In the genomic region with DNA sequence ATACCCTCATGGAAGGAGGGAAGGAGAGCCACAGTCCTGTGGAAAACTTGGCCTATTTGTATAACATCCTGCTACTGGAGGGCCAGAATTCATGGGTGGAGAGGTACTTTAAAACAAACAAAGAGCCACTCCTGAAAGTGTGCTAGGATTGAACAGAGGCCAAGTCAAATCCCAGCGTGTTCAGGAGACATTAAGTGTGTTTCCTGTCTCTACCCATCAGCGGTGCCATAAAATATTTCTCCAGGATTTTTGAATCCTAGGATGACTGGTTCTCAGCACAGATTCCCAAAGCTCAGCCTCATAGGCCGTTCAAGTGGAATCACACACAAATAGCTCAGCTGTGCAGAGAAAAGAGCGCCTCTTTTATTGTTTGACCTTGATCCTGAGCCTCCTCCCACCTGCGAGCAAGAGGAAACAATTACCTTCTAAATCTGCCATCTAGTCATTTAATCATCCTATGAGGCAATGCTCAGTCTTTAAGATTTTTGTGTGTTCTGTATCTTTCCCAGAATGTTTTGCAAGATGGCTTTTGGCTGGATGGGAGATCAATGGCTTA, we compare ENCODE assay signal across 10 cellular contexts. TPM values are rescaled to one million over a fixed set of nuclear protein-coding genes. Genes with fewer than 3 reads are reported as not detected.
A peak's percentile ranks its signal among the peaks of the same experiment; 100 is the strongest.
DNase-seq lines count a peak whose midpoint lies in the region; ATAC-seq and TF ChIP-seq lines count a peak whose summit lies in the region.
"Had no signal": no experiment of that assay in that cellular context is flagged by ENCODE, and none has a peak within 500 bp of the region (broad histone marks: within the 10 kb centered on the region; RNA-seq: fewer than 3 reads in every experiment).

No MANE protein-coding gene starts in this region.

- H3K36me3 ChIP-seq in mucosa of descending colon (ENCODE audit: low read depth) (no peaks in the 10 kb centered on the region), upper lobe of left lung (no peaks in the 10 kb centered on the region)

- no peak overlapping the region for H3K4me3 Mint-ChIP-seq in activated T-helper 2 cell treated with anti-CD3 and anti-CD28 coated beads, Interferon-gamma antibody, Interleukin-2, Interleukin-4, amounts not matched to agents 10 μg/mL and 5 μg/mL and 100 μg/mL, durations not matched to agents 14 hours and 24 hours and 36 hours (ENCODE audit: low read depth)

- TF ChIP-seq CTCF in mucosa of descending colon (IDR thresholded peaks at IDR 0.05): no peak
- no peak for TF ChIP-seq CTCF in upper lobe of left lung (IDR thresholded peaks at IDR 0.05)

- H3K4me3 ChIP-seq in mucosa of descending colon (no peak overlapping the region), upper lobe of left lung (no peak overlapping the region)

- peak in 1 of 4 donors; percentile 18 for TF ChIP-seq EP300 in upper lobe of left lung (IDR thresholded peaks at IDR 0.05)

- ATAC-seq in mucosa of descending colon: peak; percentile 73
- ATAC-seq in upper lobe of left lung (ENCODE audit: low FRiP score in 2 of 2): peak in 1 of 2 donors; percentile 4
- ATAC-seq in GM18870 (IDR thresholded peaks at IDR 0.05; ENCODE audit: unreplicated experiment): no peak

- no peaks in the 10 kb centered on the region for H3K27me3 ChIP-seq in upper lobe of left lung

- no peaks in the 10 kb centered on the region for H3K36me3 Mint-ChIP-seq in activated T-helper 2 cell treated with anti-CD3 and anti-CD28 coated beads, Interferon-gamma antibody, Interleukin-2, Interleukin-4, amounts not matched to agents 10 μg/mL and 5 μg/mL and 100 μg/mL, durations not matched to agents 14 hours and 24 hours and 36 hours (ENCODE audit: low read depth)

- DNase-seq in NCI-H1436 treated with DMSO at 0.1 percent for 48 hours (lab: John Stamatoyannopoulos, UW) (peak; percentile 49), NCI-H1436 (lab: John Stamatoyannopoulos, UW) (no peak), mucosa of descending colon (peak in 1 of 3 donors; percentile 40), upper lobe of left lung (no peak), SKM-1 (lab: John Stamatoyannopoulos, UW; ENCODE audit: unreplicated experiment) (no peak)
- DNase-seq in activated T-helper 2 cell treated with anti-CD3 and anti-CD28 coated beads, Interferon-gamma antibody, Interleukin-2, Interleukin-4, amounts not matched to agents 10 μg/mL and 5 μg/mL and 100 μg/mL, durations not matched to agents 14 hours and 24 hours and 36 hours (ENCODE audit: low spot score): no peak
- DNase-seq: activated CD8-positive, alpha-beta memory T cell treated with anti-CD3 and anti-CD28 coated beads for 24 hours; OCI-M1 had no signal

- H3K9me3 Mint-ChIP-seq in activated T-helper 2 cell treated with anti-CD3 and anti-CD28 coated beads, Interferon-gamma antibody, Interleukin-2, Interleukin-4, amounts not matched to agents 10 μg/mL and 5 μg/mL and 100 μg/mL, durations not matched to agents 14 hours and 24 hours and 36 hours: peaks cover 8% of the 10 kb centered on the region

- peaks cover 6% of the 10 kb centered on the region for H3K9me3 ChIP-seq in mucosa of descending colon
- peaks cover 0 to 7% (median 0%) of the 10 kb centered on the region in 4 donors for H3K9me3 ChIP-seq in upper lobe of left lung

- H3K27me3 Mint-ChIP-seq in activated T-helper 2 cell treated with anti-CD3 and anti-CD28 coated beads, Interferon-gamma antibody, Interleukin-2, Interleukin-4, amounts not matched to agents 10 μg/mL and 5 μg/mL and 100 μg/mL, durations not matched to agents 14 hours and 24 hours and 36 hours (ENCODE audit: low read depth): peaks cover 4% of the 10 kb centered on the region

- H3K27ac Mint-ChIP-seq in activated T-helper 2 cell treated with anti-CD3 and anti-CD28 coated beads, Interferon-gamma antibody, Interleukin-2, Interleukin-4, amounts not matched to agents 10 μg/mL and 5 μg/mL and 100 μg/mL, durations not matched to agents 14 hours and 24 hours and 36 hours: no peak overlapping the region

- no peaks in the 10 kb centered on the region for H3K4me1 Mint-ChIP-seq in activated T-helper 2 cell treated with anti-CD3 and anti-CD28 coated beads, Interferon-gamma antibody, Interleukin-2, Interleukin-4, amounts not matched to agents 10 μg/mL and 5 μg/mL and 100 μg/mL, durations not matched to agents 14 hours and 24 hours and 36 hours (ENCODE audit: low read depth)

- H3K27ac ChIP-seq in cingulate gyrus (ENCODE audit: low read depth, low read length) (peak overlapping the region; percentile 70), upper lobe of left lung (peak overlapping the region; percentile 73 to 91 (median 86))

- H3K4me1 ChIP-seq in mucosa of descending colon (ENCODE audit: low read depth): peaks cover 9% of the 10 kb centered on the region
- H3K4me1 ChIP-seq in upper lobe of left lung: peaks cover 38 to 49% (median 42%) of the 10 kb centered on the region in 4 donors

- TF ChIP-seq POLR2A in upper lobe of left lung (IDR thresholded peaks at IDR 0.05): no peak

- WGBS in upper lobe of left lung, 2 donors: 23 to 24% methylated on average over 5 of the region's 5 CpGs

- intact Hi-C loops in mucosa of descending colon (cut with DNase I, micrococcal nuclease): no loop called here
- intact Hi-C loops in activated T-helper 2 cell treated with anti-CD3 and anti-CD28 coated beads, Interferon-gamma antibody, Interleukin-2, Interleukin-4, amounts not matched to agents 10 μg/mL and 5 μg/mL and 100 μg/mL, durations not matched to agents 14 hours and 24 hours and 36 hours (cut with micrococcal nuclease): no loop called here

RNA-seq across cellular contexts. Expression of gene RALGAPA2, which starts 31.8 kb away (rescaled TPM):
- 10 to 100 TPM; 46.3 to 85.9 (median 66.9) TPM for total RNA-seq in mucosa of descending colon
- total RNA-seq in upper lobe of left lung: 10 to 100 TPM; 50.8 to 95.3 (median 65.3) TPM
- total RNA-seq in activated T-helper 2 cell treated with anti-CD3 and anti-CD28 coated beads, Interferon-gamma antibody, Interleukin-2, Interleukin-4, amounts not matched to agents 10 μg/mL and 5 μg/mL and 100 μg/mL, durations not matched to agents 14 hours and 24 hours and 36 hours: 22.1 and 25.0 TPM in 2 replicates
